In the genomic region with DNA sequence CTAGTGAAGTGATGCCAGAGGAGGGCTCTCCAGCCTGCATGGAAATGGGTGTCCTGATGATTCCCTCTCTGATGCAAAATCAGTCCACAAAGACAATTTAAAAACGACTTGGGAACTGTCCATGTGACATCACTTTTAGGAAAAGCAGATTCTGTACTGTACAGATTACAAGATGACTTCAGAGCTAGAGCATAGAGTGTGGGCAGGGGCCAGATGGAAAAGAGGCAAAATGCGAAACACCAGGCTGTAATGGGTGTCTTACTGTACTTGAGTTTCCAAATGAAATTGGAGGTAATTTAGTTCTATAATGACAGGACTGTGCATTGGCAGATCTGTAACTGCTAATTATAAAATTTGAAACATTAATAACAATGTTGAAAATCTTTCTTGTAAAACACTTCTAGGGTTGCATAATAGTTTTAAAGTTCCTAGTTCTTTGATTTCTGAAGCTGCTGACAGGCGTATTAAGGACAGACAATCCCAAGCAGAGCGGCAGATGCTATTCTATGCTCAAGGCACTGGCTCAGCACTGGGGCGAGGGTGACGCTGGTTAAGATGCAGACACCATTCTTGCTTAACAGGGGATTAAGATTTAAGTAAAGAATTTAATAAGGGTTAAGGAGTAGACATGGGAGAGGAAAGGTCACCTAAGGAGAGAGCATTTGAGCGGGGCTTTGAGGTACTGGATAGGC, we compare ENCODE assay signal across 1 cellular context.
A peak's percentile ranks its signal among the peaks of the same experiment; 100 is the strongest.
TF ChIP-seq lines count a peak whose summit lies in the region.

No MANE protein-coding gene starts in this region.

TF ChIP-seq in HepG2, 621 proteins besides CTCF, POLR2A, EP300 and RAD21:
- TF ChIP-seq, protein P1, sequence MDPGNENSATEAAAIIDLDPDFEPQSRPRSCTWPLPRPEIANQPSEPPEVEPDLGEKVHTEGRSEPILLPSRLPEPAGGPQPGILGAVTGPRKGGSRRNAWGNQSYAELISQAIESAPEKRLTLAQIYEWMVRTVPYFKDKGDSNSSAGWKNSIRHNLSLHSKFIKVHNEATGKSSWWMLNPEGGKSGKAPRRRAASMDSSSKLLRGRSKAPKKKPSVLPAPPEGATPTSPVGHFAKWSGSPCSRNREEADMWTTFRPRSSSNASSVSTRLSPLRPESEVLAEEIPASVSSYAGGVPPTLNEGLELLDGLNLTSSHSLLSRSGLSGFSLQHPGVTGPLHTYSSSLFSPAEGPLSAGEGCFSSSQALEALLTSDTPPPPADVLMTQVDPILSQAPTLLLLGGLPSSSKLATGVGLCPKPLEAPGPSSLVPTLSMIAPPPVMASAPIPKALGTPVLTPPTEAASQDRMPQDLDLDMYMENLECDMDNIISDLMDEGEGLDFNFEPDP (CRISPR knock-in tag; conservative IDR thresholded peaks at IDR 0.05): 0 out of 2 replicates have a peak, but pooled peaks have one; percentile 45
- TF ChIP-seq ZNF138 (CRISPR knock-in tag; IDR thresholded peaks at IDR 0.05; ENCODE audit: low read depth): no peak
- no peak for TF ChIP-seq SP140L (CRISPR knock-in tag; IDR thresholded peaks at IDR 0.05; ENCODE audit: borderline replicate concordance)
- no peak for TF ChIP-seq TCF7L2 (IDR thresholded peaks at IDR 0.05; ENCODE audit: low read depth, low read length)
- no peak for TF ChIP-seq TBL1XR1 (IDR thresholded peaks at IDR 0.05; ENCODE audit: borderline replicate concordance, low read length, partially characterized antibody)
- TF ChIP-seq SRSF4 (IDR thresholded peaks at IDR 0.05; ENCODE audit: low read depth, low read length, poor library complexity, severe bottlenecking): no peak
- TF ChIP-seq CHCHD3 (CRISPR knock-in tag; IDR thresholded peaks at IDR 0.05): no peak
- no peak for TF ChIP-seq ZNF510 (CRISPR knock-in tag; IDR thresholded peaks at IDR 0.05; ENCODE audit: low read depth)
- no peak for TF ChIP-seq KLF9 (CRISPR knock-in tag; IDR thresholded peaks at IDR 0.05; ENCODE audit: low read depth)
